35 cellular contexts compared by ENCODE assay signal in genomic region chr7:156140896-156141295, GRCh38.
"Had no signal": no experiment of that assay in that cellular context is flagged by ENCODE, and none has a peak within 500 bp of the region (broad histone marks: within the 10 kb centered on the region; RNA-seq: fewer than 3 reads in every experiment).

No MANE protein-coding gene starts in this region.

- H3K4me3 Mint-ChIP-seq: activated B cell treated with CpG ODN at 0.5 μM for 24 hours; activated CD4-positive, alpha-beta memory T cell treated with anti-CD3 and anti-CD28 coated beads for 36 hours; activated CD4-positive, alpha-beta T cell treated with anti-CD3 and anti-CD28 coated beads, Interleukin-2, amount 10 ng/mL, durations not matched to agents 24 days and 14 days; activated CD8-positive, alpha-beta T cell treated with anti-CD3 and anti-CD28 coated beads for 36 hours; activated naive CD4-positive, alpha-beta T cell treated with anti-CD3 and anti-CD28 coated beads for 36 hours; activated naive CD8-positive, alpha-beta T cell treated with anti-CD3 and anti-CD28 coated beads for 36 hours; activated T-cell treated with anti-CD3 and anti-CD28 coated beads, Interleukin-2, amount 50 U/mL, for 4 hours; activated T-cell treated with anti-CD3 and anti-CD28 coated beads, Interleukin-2, amount 50 U/mL, for 72 hours; activated T-helper 1 cell treated with anti-CD3 and anti-CD28 coated beads, Interleukin-12 subunit alpha, Interleukin-12 subunit beta, Interleukin-2, Interleukin-4 antibody, amounts not matched to agents 30 ng/mL and 10 ng/mL and 1 ng/mL, durations not matched to agents 14 hours and 24 hours and 36 hours; activated T-helper 17 cell treated with anti-CD3 and anti-CD28 coated beads, Interleukin-2, amount 50 U/mL, for 72 hours; T-cell; T-helper 1 cell treated with Interleukin-12 subunit alpha and Interleukin-12 subunit beta and Interleukin-4 antibody, amounts not matched to agents 30 μg/mL and 1 μg/mL, for 36 hours; T-helper 2 cell treated with Interferon-gamma antibody and Interleukin-4, amounts not matched to agents 5 μg/mL and 100 μg/mL, for 36 hours had no signal

- H3K36me3 ChIP-seq: adrenal gland, brain microvascular endothelial cell, breast epithelium had no signal

- H3K36me3 Mint-ChIP-seq: activated CD4-positive, alpha-beta memory T cell treated with anti-CD3 and anti-CD28 coated beads for 36 hours; activated naive CD4-positive, alpha-beta T cell treated with anti-CD3 and anti-CD28 coated beads, Interleukin-2, amount 50 U/mL, for 72 hours; activated naive CD8-positive, alpha-beta T cell treated with anti-CD3 and anti-CD28 coated beads for 36 hours; T-cell had no signal

- H3K27me3 Mint-ChIP-seq: activated B cell treated with CpG ODN at 0.5 μM for 24 hours; activated CD4-positive, alpha-beta T cell treated with anti-CD3 and anti-CD28 coated beads, Interleukin-2, amount 10 ng/mL, durations not matched to agents 24 days and 14 days had no signal

- H3K27ac Mint-ChIP-seq: activated B cell treated with CpG ODN at 0.5 μM for 24 hours; activated CD4-positive, alpha-beta memory T cell treated with anti-CD3 and anti-CD28 coated beads for 36 hours; activated CD4-positive, alpha-beta T cell treated with anti-CD3 and anti-CD28 coated beads, Interleukin-2, amount 10 ng/mL, durations not matched to agents 24 days and 14 days; activated CD8-positive, alpha-beta T cell treated with anti-CD3 and anti-CD28 coated beads for 36 hours; activated naive CD4-positive, alpha-beta T cell treated with anti-CD3 and anti-CD28 coated beads for 36 hours; activated naive CD4-positive, alpha-beta T cell treated with anti-CD3 and anti-CD28 coated beads, Interleukin-2, amount 50 U/mL, for 72 hours; activated naive CD8-positive, alpha-beta T cell treated with anti-CD3 and anti-CD28 coated beads for 36 hours; activated T-cell treated with anti-CD3 and anti-CD28 coated beads, Interleukin-2, amount 50 U/mL, for 72 hours; activated T-helper 1 cell treated with anti-CD3 and anti-CD28 coated beads, Interleukin-12 subunit alpha, Interleukin-12 subunit beta, Interleukin-2, Interleukin-4 antibody, amounts not matched to agents 30 ng/mL and 10 ng/mL and 1 ng/mL, durations not matched to agents 14 hours and 24 hours and 36 hours; activated T-helper 17 cell treated with anti-CD3 and anti-CD28 coated beads, Interleukin-2, amount 50 U/mL, for 72 hours; T-helper 1 cell treated with Interleukin-12 subunit alpha and Interleukin-12 subunit beta and Interleukin-4 antibody, amounts not matched to agents 30 μg/mL and 1 μg/mL, for 36 hours; T-helper 2 cell treated with Interferon-gamma antibody and Interleukin-4, amounts not matched to agents 5 μg/mL and 100 μg/mL, for 36 hours had no signal

- H3K4me3 ChIP-seq: adrenal gland, body of pancreas, breast epithelium had no signal

- H3K4me1 ChIP-seq: adrenal gland, body of pancreas, breast epithelium had no signal

- DNase-seq: activated B cell treated with CpG ODN at 0.5 μM for 24 hours; activated CD4-positive, alpha-beta memory T cell treated with anti-CD3 and anti-CD28 coated beads for 36 hours; activated CD4-positive, alpha-beta T cell treated with anti-CD3 and anti-CD28 coated beads for 4 hours; activated CD4-positive, alpha-beta T cell treated with anti-CD3 and anti-CD28 coated beads, Interleukin-2, amount 10 ng/mL, durations not matched to agents 24 days and 14 days; activated CD4-positive, alpha-beta T cell treated with anti-CD3 and anti-CD28 coated beads, Interleukin-2, amount 50 U/mL, for 1 hour; activated CD4-positive, alpha-beta T cell treated with anti-CD3 and anti-CD28 coated beads, Interleukin-2, amount 50 U/mL, for 4 hours; activated CD4-positive, CD25-positive, alpha-beta regulatory T cell treated with anti-CD3 and anti-CD28 coated beads, Interleukin-2, amount 50 U/mL, for 72 hours; activated CD8-positive, alpha-beta memory T cell treated with anti-CD3 and anti-CD28 coated beads, Interleukin-2, amount 50 U/mL, for 4 hours; activated CD8-positive, alpha-beta T cell treated with anti-CD3 and anti-CD28 coated beads for 36 hours; activated effector memory CD4-positive, alpha-beta T cell treated with anti-CD3 and anti-CD28 coated beads, Interleukin-2, amount 50 U/mL, for 16 hours; activated gamma-delta T cell treated with Interleukin-2 at 50 U/mL for 16 hours; activated naive CD4-positive, alpha-beta T cell; activated naive CD4-positive, alpha-beta T cell treated with anti-CD3 and anti-CD28 coated beads for 36 hours; activated naive CD4-positive, alpha-beta T cell treated with anti-CD3 and anti-CD28 coated beads, Interleukin-2, amount 50 U/mL, for 16 hours; activated naive CD8-positive, alpha-beta T cell treated with anti-CD3 and anti-CD28 coated beads for 36 hours; activated T-cell treated with anti-CD3 and anti-CD28 coated beads for 4 hours; activated T-cell treated with anti-CD3 and anti-CD28 coated beads, Interleukin-2, amount 50 U/mL, for 1 hour; activated T-cell treated with anti-CD3 and anti-CD28 coated beads, Interleukin-2, amount 50 U/mL, for 4 hours; activated T-cell treated with anti-CD3 and anti-CD28 coated beads, Interleukin-2, amount 50 U/mL, for 72 hours; adrenal gland; amniotic stem cell; aorta; body of pancreas; brain microvascular endothelial cell; central memory CD4-positive, alpha-beta T cell; T-cell; T-helper 2 cell; T-helper 9 cell had no signal

- H3K27ac ChIP-seq: adrenal gland, body of pancreas, brain microvascular endothelial cell, breast epithelium, VCaP had no signal

- H3K9me3 Mint-ChIP-seq: activated B cell treated with CpG ODN at 0.5 μM for 24 hours; activated CD4-positive, alpha-beta memory T cell treated with anti-CD3 and anti-CD28 coated beads for 36 hours; activated CD4-positive, alpha-beta T cell treated with anti-CD3 and anti-CD28 coated beads, Interleukin-2, amount 10 ng/mL, durations not matched to agents 24 days and 14 days; activated CD8-positive, alpha-beta T cell treated with anti-CD3 and anti-CD28 coated beads for 36 hours; activated naive CD4-positive, alpha-beta T cell treated with anti-CD3 and anti-CD28 coated beads for 36 hours; activated naive CD4-positive, alpha-beta T cell treated with anti-CD3 and anti-CD28 coated beads, Interleukin-2, amount 50 U/mL, for 72 hours; activated naive CD8-positive, alpha-beta T cell treated with anti-CD3 and anti-CD28 coated beads for 36 hours; activated T-cell treated with anti-CD3 and anti-CD28 coated beads, Interleukin-2, amount 50 U/mL, for 4 hours; activated T-cell treated with anti-CD3 and anti-CD28 coated beads, Interleukin-2, amount 50 U/mL, for 72 hours; activated T-helper 1 cell treated with anti-CD3 and anti-CD28 coated beads, Interleukin-12 subunit alpha, Interleukin-12 subunit beta, Interleukin-2, Interleukin-4 antibody, amounts not matched to agents 30 ng/mL and 10 ng/mL and 1 ng/mL, durations not matched to agents 14 hours and 24 hours and 36 hours; activated T-helper 17 cell treated with anti-CD3 and anti-CD28 coated beads, Interleukin-2, amount 50 U/mL, for 72 hours; T-cell; T-helper 1 cell treated with Interleukin-12 subunit alpha and Interleukin-12 subunit beta and Interleukin-4 antibody, amounts not matched to agents 30 μg/mL and 1 μg/mL, for 36 hours; T-helper 2 cell treated with Interferon-gamma antibody and Interleukin-4, amounts not matched to agents 5 μg/mL and 100 μg/mL, for 36 hours had no signal

- H3K9me3 ChIP-seq: adrenal gland, body of pancreas had no signal

- H3K4me1 Mint-ChIP-seq: activated B cell treated with CpG ODN at 0.5 μM for 24 hours; activated CD4-positive, alpha-beta T cell treated with anti-CD3 and anti-CD28 coated beads, Interleukin-2, amount 10 ng/mL, durations not matched to agents 24 days and 14 days; activated naive CD8-positive, alpha-beta T cell treated with anti-CD3 and anti-CD28 coated beads for 36 hours; activated T-helper 17 cell treated with anti-CD3 and anti-CD28 coated beads, Interleukin-2, amount 50 U/mL, for 72 hours; T-cell had no signal

- H3K27me3 ChIP-seq: adrenal gland, body of pancreas, brain microvascular endothelial cell had no signal
